ENCODE assay signal across 15 cellular contexts in genomic region chr18:62954341-62954740, GRCh38.
DNase-seq lines count a peak whose midpoint lies in the region; ATAC-seq and TF ChIP-seq lines count a peak whose summit lies in the region.
"Had no signal": no experiment of that assay in that cellular context is flagged by ENCODE, and none has a peak within 500 bp of the region (broad histone marks: within the 10 kb centered on the region; RNA-seq: fewer than 3 reads in every experiment).

No MANE protein-coding gene starts in this region.

- H3K27ac ChIP-seq in naive thymus-derived CD4-positive, alpha-beta T cell (ENCODE audit: low read depth, low read length) = no peak overlapping the region
- H3K27ac ChIP-seq: 22Rv1, neural progenitor cell had no signal

- intact Hi-C loops in activated CD8-positive, alpha-beta T cell treated with anti-CD3 and anti-CD28 coated beads for 36 hours (cut with micrococcal nuclease) = no loop called here
- intact Hi-C loops in naive thymus-derived CD4-positive, alpha-beta T cell (cut with micrococcal nuclease) = loop anchor here in 1 of 2 donors (5.0 kb wide), 1 partner anchor 107 kb away; no protein-coding TSS in a partner anchor

- no peak overlapping the region for H3K27ac Mint-ChIP-seq in activated CD8-positive, alpha-beta T cell treated with anti-CD3 and anti-CD28 coated beads for 36 hours
- peak overlapping the region in 1 of 9 donors; percentile 39 for H3K27ac Mint-ChIP-seq in naive thymus-derived CD4-positive, alpha-beta T cell
- no peak overlapping the region for H3K27ac Mint-ChIP-seq in HFFc6
- H3K27ac Mint-ChIP-seq: CD14-positive monocyte, neural progenitor cell had no signal

- no peak for TF ChIP-seq CTCF in activated CD8-positive, alpha-beta T cell treated with anti-CD3 and anti-CD28 coated beads for 36 hours (IDR thresholded peaks at IDR 0.05)
- no peak for TF ChIP-seq CTCF in HFFc6 (IDR thresholded peaks at IDR 0.05)

- H3K36me3 Mint-ChIP-seq in activated CD8-positive, alpha-beta T cell treated with anti-CD3 and anti-CD28 coated beads for 36 hours (ENCODE audit: low read depth) = peaks cover 1% of the 10 kb centered on the region
- peaks cover 0 to 9% (median 4%) of the 10 kb centered on the region in 5 donors for H3K36me3 Mint-ChIP-seq in naive thymus-derived CD4-positive, alpha-beta T cell
- no peaks in the 10 kb centered on the region for H3K36me3 Mint-ChIP-seq in HFFc6 (ENCODE audit: low read depth)

- POLR2A ChIA-PET in activated CD8-positive, alpha-beta T cell treated with anti-CD3 and anti-CD28 coated beads for 36 hours (lab: Charles Lee) = no interaction called here
- POLR2A ChIA-PET in naive thymus-derived CD4-positive, alpha-beta T cell (lab: Charles Lee) = no interaction called here

- ATAC-seq in activated CD8-positive, alpha-beta T cell treated with anti-CD3 and anti-CD28 coated beads for 36 hours = peak; percentile 65
- peak; percentile 51 for ATAC-seq in naive thymus-derived CD4-positive, alpha-beta T cell
- no peak for ATAC-seq in HG03378 (IDR thresholded peaks at IDR 0.05; ENCODE audit: unreplicated experiment)

- no peaks in the 10 kb centered on the region for H3K36me3 ChIP-seq in naive thymus-derived CD4-positive, alpha-beta T cell (ENCODE audit: control insufficient read depth in 2 of 3, insufficient read depth in 3 of 3, low read length in 3 of 3)
- H3K36me3 ChIP-seq: neural progenitor cell had no signal

- CTCF ChIA-PET in activated CD8-positive, alpha-beta T cell treated with anti-CD3 and anti-CD28 coated beads for 36 hours (lab: Charles Lee) = interaction anchor here (1.0 kb wide), 1 partner anchor 240 kb away, joined by 4 read pairs; no protein-coding TSS in a partner anchor
- CTCF ChIA-PET in naive thymus-derived CD4-positive, alpha-beta T cell (lab: Charles Lee) = no interaction called here

- peaks cover 0 to 17% of the 10 kb centered on the region in 2 donors for H3K4me1 ChIP-seq in naive thymus-derived CD4-positive, alpha-beta T cell (ENCODE audit: control insufficient read depth in 2 of 2, insufficient read depth in 2 of 2, low read length in 2 of 2)
- H3K4me1 ChIP-seq: neural progenitor cell had no signal

- DNase-seq in DMS79 treated with DMSO at 0.1 percent for 48 hours (lab: John Stamatoyannopoulos, UW) (peak; percentile 36), DMS79 (lab: John Stamatoyannopoulos, UW) (no peak), NCI-H1417 (lab: John Stamatoyannopoulos, UW) (peak; percentile 27 to 84 (median 35)), HFFc6 (no peak)
- DNase-seq in activated CD8-positive, alpha-beta T cell treated with anti-CD3 and anti-CD28 coated beads for 36 hours = no peak
- DNase-seq in naive thymus-derived CD4-positive, alpha-beta T cell = peak in 5 of 9 donors; percentile 11 to 36 (median 26)
- no peak for DNase-seq in effector CD4-positive, alpha-beta T cell
- DNase-seq: activated T-cell treated with anti-CD3 and anti-CD28 coated beads, Interleukin-2, amount 50 U/mL, for 4 hours; amniotic stem cell; NCI-H2227 treated with DMSO at 0.1 percent for 48 hours; small intestine had no signal

- H3K9me3 ChIP-seq in naive thymus-derived CD4-positive, alpha-beta T cell (ENCODE audit: control insufficient read depth in 2 of 3, low read length in 3 of 3) = no peaks in the 10 kb centered on the region

- no peaks in the 10 kb centered on the region for H3K9me3 Mint-ChIP-seq in activated CD8-positive, alpha-beta T cell treated with anti-CD3 and anti-CD28 coated beads for 36 hours
- no peaks in the 10 kb centered on the region for H3K9me3 Mint-ChIP-seq in naive thymus-derived CD4-positive, alpha-beta T cell
- H3K9me3 Mint-ChIP-seq in HFFc6 = no peaks in the 10 kb centered on the region
- H3K9me3 Mint-ChIP-seq: activated T-cell treated with anti-CD3 and anti-CD28 coated beads, Interleukin-2, amount 50 U/mL, for 4 hours; CD14-positive monocyte; neural progenitor cell had no signal

- H3K27me3 Mint-ChIP-seq in activated CD8-positive, alpha-beta T cell treated with anti-CD3 and anti-CD28 coated beads for 36 hours = no peaks in the 10 kb centered on the region
- no peaks in the 10 kb centered on the region for H3K27me3 Mint-ChIP-seq in naive thymus-derived CD4-positive, alpha-beta T cell
- H3K27me3 Mint-ChIP-seq in HFFc6 (ENCODE audit: insufficient read depth) = peaks cover 1% of the 10 kb centered on the region; the same call in 1 of the 2 replicates

- H3K4me3 Mint-ChIP-seq in activated CD8-positive, alpha-beta T cell treated with anti-CD3 and anti-CD28 coated beads for 36 hours = no peak overlapping the region
- H3K4me3 Mint-ChIP-seq in naive thymus-derived CD4-positive, alpha-beta T cell = peak overlapping the region in 1 of 10 donors; percentile 4
- H3K4me3 Mint-ChIP-seq in HFFc6 = no peak overlapping the region
- H3K4me3 Mint-ChIP-seq: activated T-cell treated with anti-CD3 and anti-CD28 coated beads, Interleukin-2, amount 50 U/mL, for 4 hours; CD14-positive monocyte; neural progenitor cell had no signal

- peaks cover 8% of the 10 kb centered on the region for H3K4me1 Mint-ChIP-seq in activated CD8-positive, alpha-beta T cell treated with anti-CD3 and anti-CD28 coated beads for 36 hours (ENCODE audit: low read depth)
- peaks cover 11 to 23% (median 17%) of the 10 kb centered on the region in 7 donors for H3K4me1 Mint-ChIP-seq in naive thymus-derived CD4-positive, alpha-beta T cell
- peaks cover 19% of the 10 kb centered on the region for H3K4me1 Mint-ChIP-seq in HFFc6 (ENCODE audit: low read depth)

- H3K4me3 ChIP-seq in naive thymus-derived CD4-positive, alpha-beta T cell (ENCODE audit: low read length) = no peak overlapping the region
- H3K4me3 ChIP-seq: neural progenitor cell had no signal

- no peaks in the 10 kb centered on the region for H3K27me3 ChIP-seq in naive thymus-derived CD4-positive, alpha-beta T cell (ENCODE audit: control insufficient read depth in 2 of 2, insufficient read depth in 2 of 2, low read length in 2 of 2)
- H3K27me3 ChIP-seq: neural progenitor cell had no signal

Comparison
In these comparisons a context has a peak if more than half of its experiments do, and no peak if none do; other contexts are left out.
1. DNase-seq: peak in DMS79 treated with DMSO at 0.1 percent for 48 hours (single experiment), NCI-H1417 (3 of 3) and naive thymus-derived CD4-positive, alpha-beta T cell (5 of 9); none in DMS79 (single experiment), activated CD8-positive, alpha-beta T cell treated with anti-CD3 and anti-CD28 coated beads for 36 hours (single experiment), effector CD4-positive, alpha-beta T cell (single experiment) and HFFc6 (single experiment).